Comparison of ENCODE assay signal across 22 cellular contexts in genomic region chr4:139330283-139330682, GRCh38. TPM values are rescaled to one million over a fixed set of nuclear protein-coding genes. Genes with fewer than 3 reads are reported as not detected.
DNase-seq lines count a peak whose midpoint lies in the region; ATAC-seq lines count a peak whose summit lies in the region.
"Had no signal": no experiment of that assay in that cellular context is flagged by ENCODE, and none has a peak within 500 bp of the region (broad histone marks: within the 10 kb centered on the region; RNA-seq: fewer than 3 reads in every experiment).

No MANE protein-coding gene starts in this region.

- intact Hi-C loops in activated naive CD4-positive, alpha-beta T cell treated with anti-CD3 and anti-CD28 coated beads for 36 hours (cut with micrococcal nuclease) = no loop called here

- no peaks in the 10 kb centered on the region for H3K9me3 Mint-ChIP-seq in activated naive CD4-positive, alpha-beta T cell treated with anti-CD3 and anti-CD28 coated beads, Interleukin-2, amount 50 U/mL, for 72 hours
- H3K9me3 Mint-ChIP-seq in activated naive CD4-positive, alpha-beta T cell treated with anti-CD3 and anti-CD28 coated beads for 36 hours = no peaks in the 10 kb centered on the region
- no peaks in the 10 kb centered on the region for H3K9me3 Mint-ChIP-seq in stimulated activated memory B cell treated with anti-CD40 and anti-IgM and Interleukin-4, amounts not matched to agents 10 μg/mL and 1 μg/mL and 100 μg/mL, for 72 hours
- H3K9me3 Mint-ChIP-seq: activated naive CD4-positive, alpha-beta T cell treated with anti-CD3 and anti-CD28 coated beads, Interleukin-2, amount 10 ng/mL, durations not matched to agents 7 days and 5 days had no signal

- H3K27ac Mint-ChIP-seq in activated naive CD4-positive, alpha-beta T cell treated with anti-CD3 and anti-CD28 coated beads, Interleukin-2, amount 50 U/mL, for 72 hours = peak overlapping the region; percentile 16 to 45
- no peak overlapping the region for H3K27ac Mint-ChIP-seq in activated naive CD4-positive, alpha-beta T cell treated with anti-CD3 and anti-CD28 coated beads for 36 hours
- peak overlapping the region; percentile 44 for H3K27ac Mint-ChIP-seq in stimulated activated memory B cell treated with anti-CD40 and anti-IgM and Interleukin-4, amounts not matched to agents 10 μg/mL and 1 μg/mL and 100 μg/mL, for 72 hours

- H3K36me3 Mint-ChIP-seq in activated naive CD4-positive, alpha-beta T cell treated with anti-CD3 and anti-CD28 coated beads, Interleukin-2, amount 50 U/mL, for 72 hours = peaks cover 0 to 28% of the 10 kb centered on the region in 2 donors
- peaks cover 37% of the 10 kb centered on the region for H3K36me3 Mint-ChIP-seq in activated naive CD4-positive, alpha-beta T cell treated with anti-CD3 and anti-CD28 coated beads for 36 hours (ENCODE audit: low read depth)
- H3K36me3 Mint-ChIP-seq in stimulated activated memory B cell treated with anti-CD40 and anti-IgM and Interleukin-4, amounts not matched to agents 10 μg/mL and 1 μg/mL and 100 μg/mL, for 72 hours = peaks cover 46% of the 10 kb centered on the region

- peaks cover 52% of the 10 kb centered on the region for H3K4me1 Mint-ChIP-seq in activated naive CD4-positive, alpha-beta T cell treated with anti-CD3 and anti-CD28 coated beads for 36 hours (ENCODE audit: low read depth)
- peaks cover 30% of the 10 kb centered on the region for H3K4me1 Mint-ChIP-seq in stimulated activated memory B cell treated with anti-CD40 and anti-IgM and Interleukin-4, amounts not matched to agents 10 μg/mL and 1 μg/mL and 100 μg/mL, for 72 hours

- CTCF ChIA-PET in activated naive CD4-positive, alpha-beta T cell treated with anti-CD3 and anti-CD28 coated beads for 36 hours (lab: Charles Lee) = interaction anchor here (0.9 kb wide), 1 partner anchor 55 kb away, joined by 3 read pairs; no protein-coding TSS in a partner anchor

- in situ Hi-C loops in SK-MEL-5 (cut with HindIII; ENCODE audit: low pct_unique_long_range_greater_than_20kb, low sequenced_read_pairs) = no loop called here

- no peak overlapping the region for H3K4me3 Mint-ChIP-seq in activated naive CD4-positive, alpha-beta T cell treated with anti-CD3 and anti-CD28 coated beads for 36 hours
- H3K4me3 Mint-ChIP-seq in stimulated activated memory B cell treated with anti-CD40 and anti-IgM and Interleukin-4, amounts not matched to agents 10 μg/mL and 1 μg/mL and 100 μg/mL, for 72 hours = no peak overlapping the region
- H3K4me3 Mint-ChIP-seq: activated naive CD4-positive, alpha-beta T cell treated with anti-CD3 and anti-CD28 coated beads, Interleukin-2, amount 10 ng/mL, durations not matched to agents 7 days and 5 days had no signal

- DNase-seq in activated naive CD4-positive, alpha-beta T cell treated with anti-CD3 and anti-CD28 coated beads, Interleukin-2, amount 50 U/mL, for 72 hours (ENCODE audit: low spot score in 2 of 2) = no peak
- no peak for DNase-seq in activated naive CD4-positive, alpha-beta T cell treated with anti-CD3 and anti-CD28 coated beads for 36 hours
- DNase-seq in SK-MEL-5 (ENCODE audit: low read depth, low spot score) (peak; percentile 5), globus pallidus (ENCODE audit: low spot score) (peak; percentile 85)
- no peak for DNase-seq in stimulated activated naive CD4-positive, alpha-beta T cell (lab: John Stamatoyannopoulos, UW)
- DNase-seq: activated CD4-positive, alpha-beta T cell treated with anti-CD3 and anti-CD28 coated beads for 1 hour; activated CD8-positive, alpha-beta memory T cell treated with anti-CD3 and anti-CD28 coated beads, Interleukin-2, amount 50 U/mL, for 48 hours; activated naive CD4-positive, alpha-beta T cell treated with anti-CD3 and anti-CD28 coated beads, Interleukin-2, amount 10 ng/mL, durations not matched to agents 7 days and 5 days; brain microvascular endothelial cell; cortex of kidney; foreskin keratinocyte; left colon; NCI-H1930; occipital lobe; Right ventricle myocardium superior; sigmoid colon had no signal

- no peaks in the 10 kb centered on the region for H3K27me3 Mint-ChIP-seq in activated naive CD4-positive, alpha-beta T cell treated with anti-CD3 and anti-CD28 coated beads for 36 hours (ENCODE audit: low read depth)
- H3K27me3 Mint-ChIP-seq in stimulated activated memory B cell treated with anti-CD40 and anti-IgM and Interleukin-4, amounts not matched to agents 10 μg/mL and 1 μg/mL and 100 μg/mL, for 72 hours = no peaks in the 10 kb centered on the region
- H3K27me3 Mint-ChIP-seq: activated naive CD4-positive, alpha-beta T cell treated with anti-CD3 and anti-CD28 coated beads, Interleukin-2, amount 10 ng/mL, durations not matched to agents 7 days and 5 days; IgD-negative memory B cell had no signal

- no peak for ATAC-seq in activated naive CD4-positive, alpha-beta T cell treated with anti-CD3 and anti-CD28 coated beads, Interleukin-2, amount 50 U/mL, for 72 hours
- ATAC-seq in stimulated activated memory B cell treated with anti-CD40 and anti-IgM and Interleukin-4, amounts not matched to agents 10 μg/mL and 1 μg/mL and 100 μg/mL, for 72 hours = no peak
- ATAC-seq in HG02642 (IDR thresholded peaks at IDR 0.05; ENCODE audit: poor library complexity, unreplicated experiment) (no peak), GM19328 (IDR thresholded peaks at IDR 0.05; ENCODE audit: unreplicated experiment) (no peak)
- ATAC-seq: foreskin keratinocyte, left colon had no signal

RNA-seq across cellular contexts. Expression of gene NDUFC1, which starts 28.0 kb away (rescaled TPM):
- 10 to 100 TPM; 29.8 to 47.5 TPM for total RNA-seq in activated naive CD4-positive, alpha-beta T cell treated with anti-CD3 and anti-CD28 coated beads, Interleukin-2, amount 50 U/mL, for 72 hours
- total RNA-seq in activated naive CD4-positive, alpha-beta T cell treated with anti-CD3 and anti-CD28 coated beads for 36 hours = 10 to 100 TPM; 43.4 to 44.2 TPM
- total RNA-seq in SK-MEL-5 (2014; rRNA removed; shearing (Covaris generic)) = 81.7 and 89.7 TPM in 2 replicates
- polyA plus RNA-seq in SK-MEL-5 (2015; cell fraction: cytosol; rRNA removed) = 80.7 and 107 TPM in 2 replicates
- polyA plus RNA-seq in SK-MEL-5 (2015; cell fraction: nucleus; rRNA removed) = 8.7 and 15.6 TPM in 2 replicates

RNA-seq across cellular contexts. Expression of gene NAA15, which starts 29.0 kb away (rescaled TPM):
- total RNA-seq in activated naive CD4-positive, alpha-beta T cell treated with anti-CD3 and anti-CD28 coated beads, Interleukin-2, amount 50 U/mL, for 72 hours = 10 to 100 TPM; 71.0 to 86.6 TPM
- 10 to 100 TPM; 91.5 to 94.0 TPM for total RNA-seq in activated naive CD4-positive, alpha-beta T cell treated with anti-CD3 and anti-CD28 coated beads for 36 hours
- total RNA-seq in SK-MEL-5 (2014; rRNA removed; shearing (Covaris generic)) = 32.0 and 33.2 TPM in 2 replicates
- 16.0 and 19.8 TPM in 2 replicates for polyA plus RNA-seq in SK-MEL-5 (2015; cell fraction: cytosol; rRNA removed)
- 13.5 and 17.2 TPM in 2 replicates for polyA plus RNA-seq in SK-MEL-5 (2015; cell fraction: nucleus; rRNA removed)

RNA-seq across cellular contexts. Expression of gene MGARP, which starts 50.3 kb away (rescaled TPM):
- total RNA-seq in activated naive CD4-positive, alpha-beta T cell treated with anti-CD3 and anti-CD28 coated beads, Interleukin-2, amount 50 U/mL, for 72 hours = under 1 TPM; 0.27 to 0.31 TPM
- not detected for total RNA-seq in activated naive CD4-positive, alpha-beta T cell treated with anti-CD3 and anti-CD28 coated beads for 36 hours
- not detected in 2 replicates for total RNA-seq in SK-MEL-5 (2014; rRNA removed; shearing (Covaris generic))
- not detected in 2 replicates for polyA plus RNA-seq in SK-MEL-5 (2015; cell fraction: cytosol; rRNA removed)
- not detected in 2 replicates for polyA plus RNA-seq in SK-MEL-5 (2015; cell fraction: nucleus; rRNA removed)
- total RNA-seq: Daoy, mononuclear cell had no signal

Comparison
In these comparisons a context has a peak if more than half of its experiments do, and no peak if none do; other contexts are left out.
1. DNase-seq: peak in SK-MEL-5 (single experiment) and globus pallidus (single experiment); none in activated naive CD4-positive, alpha-beta T cell treated with anti-CD3 and anti-CD28 coated beads, Interleukin-2, amount 50 U/mL, for 72 hours (0 of 2), activated naive CD4-positive, alpha-beta T cell treated with anti-CD3 and anti-CD28 coated beads for 36 hours (single experiment) and stimulated activated naive CD4-positive, alpha-beta T cell (0 of 6).